In the genomic region with DNA sequence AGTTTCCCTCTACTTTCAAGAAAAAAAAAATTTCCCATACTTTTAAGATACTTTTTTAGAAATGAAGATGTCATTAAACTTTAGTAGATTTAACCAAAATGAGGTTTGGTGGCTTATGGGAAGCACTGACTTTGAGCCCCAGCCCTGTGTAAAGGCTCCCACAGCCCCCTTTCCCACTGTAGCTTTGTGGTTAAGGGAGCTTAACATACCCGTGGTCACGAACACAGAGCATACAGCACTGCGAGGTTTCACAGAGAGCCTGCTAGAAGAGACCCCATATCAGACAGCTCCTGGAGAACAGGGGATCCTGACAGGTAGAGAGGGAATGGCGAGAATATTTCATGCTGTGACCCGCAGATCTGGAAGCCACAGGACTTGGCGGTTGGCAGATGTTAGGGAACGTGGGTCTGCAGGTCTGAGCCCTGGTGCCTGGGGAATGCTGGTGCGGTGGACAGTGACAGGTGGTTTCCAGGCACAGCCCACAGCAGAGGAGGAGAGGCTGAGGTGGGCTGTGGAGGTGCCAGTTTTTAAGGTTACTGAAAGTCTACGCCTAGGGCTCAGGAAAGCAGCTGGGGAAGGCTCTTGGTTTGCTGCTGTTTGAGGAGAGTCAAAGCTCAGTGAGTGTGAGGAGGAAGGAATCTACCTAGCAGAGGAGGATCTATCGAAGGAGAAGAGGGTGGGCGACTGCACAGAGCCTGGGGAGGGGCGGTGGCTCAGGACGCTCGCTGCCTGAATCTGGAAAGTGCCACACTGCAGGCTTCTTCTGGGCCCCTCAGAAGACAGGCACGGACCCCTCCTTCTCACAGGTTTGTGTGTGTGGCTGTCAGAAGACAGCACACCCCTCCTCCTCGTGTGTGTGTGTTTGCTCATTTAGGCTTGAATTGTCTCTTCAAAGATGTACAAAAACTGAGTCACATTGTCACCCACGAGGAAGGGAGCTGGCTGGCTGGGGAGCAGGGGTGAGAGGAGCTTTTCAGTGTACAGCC, we compare ENCODE assay signal across 2 cellular contexts.
TF ChIP-seq lines count a peak whose summit lies in the region.

No MANE protein-coding gene starts in this region.

TF ChIP-seq in IMR-90, 13 proteins besides CTCF, POLR2A, EP300 and RAD21:
- TF ChIP-seq RFX5 (IDR thresholded peaks at IDR 0.05; ENCODE audit: low read depth, low read length) (no peak), ELK1 (IDR thresholded peaks at IDR 0.05; ENCODE audit: borderline replicate concordance, low read depth, low read length) (no peak), BHLHE40 (IDR thresholded peaks at IDR 0.05; ENCODE audit: low read depth, low read length) (no peak), NFE2L2 (IDR thresholded peaks at IDR 0.05; ENCODE audit: low read depth, low read length) (no peak), MAFK (IDR thresholded peaks at IDR 0.05; ENCODE audit: low read depth, low read length) (no peak), MAZ (IDR thresholded peaks at IDR 0.05; ENCODE audit: borderline replicate concordance, low read depth, low read length) (no peak), RCOR1 (IDR thresholded peaks at IDR 0.05; ENCODE audit: insufficient replicate concordance, low read length) (no peak)
- TF ChIP-seq, protein P1, sequence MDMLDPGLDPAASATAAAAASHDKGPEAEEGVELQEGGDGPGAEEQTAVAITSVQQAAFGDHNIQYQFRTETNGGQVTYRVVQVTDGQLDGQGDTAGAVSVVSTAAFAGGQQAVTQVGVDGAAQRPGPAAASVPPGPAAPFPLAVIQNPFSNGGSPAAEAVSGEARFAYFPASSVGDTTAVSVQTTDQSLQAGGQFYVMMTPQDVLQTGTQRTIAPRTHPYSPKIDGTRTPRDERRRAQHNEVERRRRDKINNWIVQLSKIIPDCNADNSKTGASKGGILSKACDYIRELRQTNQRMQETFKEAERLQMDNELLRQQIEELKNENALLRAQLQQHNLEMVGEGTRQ (IDR thresholded peaks at IDR 0.05; ENCODE audit: low read depth, low read length): no peak

TF ChIP-seq in H1, 55 proteins besides CTCF, POLR2A, EP300 and RAD21:
- TF ChIP-seq SIN3A (conservative IDR thresholded peaks at IDR 0.05 in 1 of 2, IDR thresholded peaks at IDR 0.05 in 1 of 2; ENCODE audit: low read depth in 1 of 2, low read length in 2 of 2): no peak
- TF ChIP-seq MAX (IDR thresholded peaks at IDR 0.05): no peak
- TF ChIP-seq JUN (IDR thresholded peaks at IDR 0.05; ENCODE audit: low read depth, low read length): no peak
- no peak for TF ChIP-seq POU5F1 (IDR thresholded peaks at IDR 0.05; ENCODE audit: low read depth, low read length)
- no peak for TF ChIP-seq BACH1 (IDR thresholded peaks at IDR 0.05; ENCODE audit: low read length)
- no peak for TF ChIP-seq RNF2 (IDR thresholded peaks at IDR 0.05; ENCODE audit: borderline replicate concordance, low read depth, low read length, missing control alignments, poor library complexity, severe bottlenecking)
- TF ChIP-seq TEAD4 (IDR thresholded peaks at IDR 0.05; ENCODE audit: low read depth, low read length): no peak
- TF ChIP-seq EGR1 (IDR thresholded peaks at IDR 0.05; ENCODE audit: borderline replicate concordance, low read depth, low read length): no peak
- TF ChIP-seq RBBP5 (IDR thresholded peaks at IDR 0.05; ENCODE audit: borderline replicate concordance, low read depth, low read length): no peak
- no peak for TF ChIP-seq CHD2 (IDR thresholded peaks at IDR 0.05; ENCODE audit: low read length)
